Comparison of ENCODE assay signal across 8 cellular contexts in the genomic region with DNA sequence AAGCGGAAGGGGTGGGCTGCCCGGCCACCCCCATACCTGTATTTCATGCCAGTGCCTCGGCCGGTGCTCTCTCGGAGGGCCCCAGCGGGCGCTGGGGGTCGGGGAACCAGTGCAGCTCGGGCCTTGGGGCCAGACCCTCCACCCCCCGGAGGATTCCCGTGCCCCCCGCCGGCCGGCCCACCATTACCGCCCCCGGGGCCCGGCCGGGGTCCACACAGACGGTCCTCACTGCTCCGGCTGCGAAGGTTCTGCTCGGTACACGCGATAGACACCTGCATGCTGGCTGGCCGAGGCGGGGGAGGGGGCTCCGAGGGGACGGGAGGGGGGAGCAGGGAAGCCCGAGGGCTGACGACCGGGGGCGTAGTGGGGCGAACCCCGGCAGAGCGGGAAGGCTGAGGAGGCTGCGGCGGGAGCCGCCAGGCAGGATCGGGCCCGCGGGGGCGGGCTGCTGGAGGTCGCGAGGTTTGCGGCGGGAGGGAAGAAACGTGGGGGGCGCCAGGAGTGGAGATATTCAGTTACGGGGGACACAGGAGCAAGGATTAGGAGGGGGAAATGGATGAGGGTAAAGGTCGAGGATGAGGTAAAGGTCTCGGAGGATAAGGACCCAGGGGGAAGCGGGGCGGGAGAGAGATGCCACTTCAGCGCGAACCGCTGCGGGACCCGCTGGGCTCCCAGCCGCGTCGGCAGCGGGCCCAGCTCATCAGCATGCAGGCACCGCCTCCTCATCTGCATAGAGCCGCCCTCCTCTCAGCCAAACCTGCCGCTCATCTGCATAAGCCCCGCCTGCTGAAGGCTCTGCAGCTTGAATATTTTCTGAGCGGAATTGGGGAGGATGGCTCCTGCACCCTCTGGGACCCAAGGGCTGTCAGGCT. TPM values are rescaled to one million over a fixed set of nuclear protein-coding genes. Genes with fewer than 3 reads are reported as not detected.
DNase-seq lines count a peak whose midpoint lies in the region; ATAC-seq, FAIRE-seq and TF ChIP-seq lines count a peak whose summit lies in the region.

A gene (minus strand): TSS at position 699 of the 872 bp plus-strand sequence. CDS start 421 bp downstream, at position 278.

- H3K4me3 Mint-ChIP-seq in endothelial cell (ENCODE audit: unreplicated experiment) (peak within 1 kb of the TSS; percentile 100), nephron progenitor cell (peak within 1 kb of the TSS; percentile 99)

- TF ChIP-seq CTCF in endothelial cell (IDR thresholded peaks at IDR 0.05; ENCODE audit: unreplicated experiment) = no peak
- no peak for TF ChIP-seq CTCF in nephron progenitor cell (IDR thresholded peaks at IDR 0.05)

- no peak for TF ChIP-seq POLR2A in GM12892 (IDR thresholded peaks at IDR 0.05; ENCODE audit: low read depth, low read length)

- H3K4me1 Mint-ChIP-seq in endothelial cell (ENCODE audit: unreplicated experiment) (peaks cover 31% of the 10 kb centered on the region), nephron progenitor cell (peaks cover 62% of the 10 kb centered on the region)

- no peak for FAIRE-seq in GM12892 (lab: Jason Lieb, UNC)

- DNase-seq in activated T-cell treated with anti-CD3 and anti-CD28 coated beads for 48 hours (ENCODE audit: low read depth) (peak; percentile 35), activated T-cell treated with anti-CD3 and anti-CD28 coated beads for 4 hours (no peak), endothelial cell (ENCODE audit: low spot score) (peak; percentile 74), nephron progenitor cell (peak; percentile 86), GM12892 (ENCODE audit: insufficient read length) (no peak)
- peak; percentile 55 for DNase-seq in activated CD4-positive, alpha-beta T cell treated with anti-CD3 and anti-CD28 coated beads, Interleukin-2, amount 50 U/mL, for 1 hour

- ATAC-seq in HG02938 (IDR thresholded peaks at IDR 0.05; ENCODE audit: unreplicated experiment) (no peak), GM18520 (IDR thresholded peaks at IDR 0.05; ENCODE audit: unreplicated experiment) (no peak)

- H3K27me3 Mint-ChIP-seq in endothelial cell (ENCODE audit: unreplicated experiment) (peaks cover 15% of the 10 kb centered on the region), nephron progenitor cell (ENCODE audit: low read depth, poor library complexity) (peaks cover 52% of the 10 kb centered on the region)

- H3K36me3 Mint-ChIP-seq in endothelial cell (ENCODE audit: low read depth, unreplicated experiment) (peaks cover 12% of the 10 kb centered on the region), nephron progenitor cell (ENCODE audit: low read depth) (peaks cover 2% of the 10 kb centered on the region)

- H3K27ac Mint-ChIP-seq in endothelial cell (ENCODE audit: unreplicated experiment) (no peak within 1 kb of the TSS), nephron progenitor cell (no peak within 1 kb of the TSS)

- H3K9me3 Mint-ChIP-seq in endothelial cell (ENCODE audit: unreplicated experiment) (no peaks in the 10 kb centered on the region), nephron progenitor cell (no peaks in the 10 kb centered on the region)

RNA-seq across cellular contexts. Expression of the gene that starts here (rescaled TPM):
- 1.6 TPM for total RNA-seq in endothelial cell (ENCODE audit: unreplicated experiment)
- polyA plus RNA-seq in GM12892 (2012; ENCODE audit: missing spikeins) = 4.2 TPM

Comparison
In these comparisons a context has a peak if more than half of its experiments do, and no peak if none do; other contexts are left out.
1. DNase-seq: peak in activated T-cell treated with anti-CD3 and anti-CD28 coated beads for 48 hours (single experiment), activated CD4-positive, alpha-beta T cell treated with anti-CD3 and anti-CD28 coated beads, Interleukin-2, amount 50 U/mL, for 1 hour (single experiment), endothelial cell (single experiment) and nephron progenitor cell (single experiment); none in activated T-cell treated with anti-CD3 and anti-CD28 coated beads for 4 hours (single experiment) and GM12892 (single experiment).